9 cellular contexts compared by ENCODE assay signal in genomic region chr18:48997985-48998831, GRCh38. TPM values are rescaled to one million over a fixed set of nuclear protein-coding genes. Genes with fewer than 3 reads are reported as not detected.
A peak's percentile ranks its signal among the peaks of the same experiment; 100 is the strongest.
DNase-seq lines count a peak whose midpoint lies in the region; ATAC-seq and TF ChIP-seq lines count a peak whose summit lies in the region.
"Had no signal": no experiment of that assay in that cellular context is flagged by ENCODE, and none has a peak within 500 bp of the region (broad histone marks: within the 10 kb centered on the region; RNA-seq: fewer than 3 reads in every experiment).

No MANE protein-coding gene starts in this region.

- 73 to 80% methylated on average over 17 of the region's 17 CpGs for WGBS in sigmoid colon, 2 donors

- peaks cover 0 to 46% (median 42%) of the 10 kb centered on the region in 4 donors for H3K4me1 ChIP-seq in sigmoid colon
- H3K4me1 ChIP-seq in BE2C: no peaks in the 10 kb centered on the region; the same call in 1 of the 2 replicates

- H3K27ac ChIP-seq in sigmoid colon: peak overlapping the region; percentile 20 to 75 (median 52)
- H3K27ac ChIP-seq: 22Rv1 had no signal

- no peak for TF ChIP-seq POLR2A in sigmoid colon (IDR thresholded peaks at IDR 0.05)

- no peak overlapping the region for H3K4me3 ChIP-seq in sigmoid colon
- no peak overlapping the region for H3K4me3 ChIP-seq in BE2C (ENCODE audit: low read depth, low read length)

- H3K36me3 ChIP-seq in sigmoid colon: no peaks in the 10 kb centered on the region
- H3K36me3 ChIP-seq in BE2C: no peaks in the 10 kb centered on the region

- H3K9me3 ChIP-seq in sigmoid colon: no peaks in the 10 kb centered on the region
- H3K9me3 ChIP-seq in BE2C: no peaks in the 10 kb centered on the region

- no peaks in the 10 kb centered on the region for H3K27me3 ChIP-seq in sigmoid colon
- no peaks in the 10 kb centered on the region for H3K27me3 ChIP-seq in BE2C

- intact Hi-C loops in Right ventricle myocardium superior (cut with DNase I) (no loop called here), sigmoid colon (cut with DNase I) (no loop called here)

- no peak for TF ChIP-seq EP300 in sigmoid colon (IDR thresholded peaks at IDR 0.05)

- peak; percentile 47 for DNase-seq in DMS 273 (lab: John Stamatoyannopoulos, UW; ENCODE audit: unreplicated experiment)
- DNase-seq in DMS 273 treated with DMSO at 0.1 percent for 48 hours (lab: John Stamatoyannopoulos, UW): no peak
- DNase-seq in SW 1271 (lab: John Stamatoyannopoulos, UW): peak; percentile 86 to 91
- DNase-seq in Right ventricle myocardium superior: peak; percentile 75
- DNase-seq in sigmoid colon: peak; percentile 82
- no peak for DNase-seq in BE2C
- no peak for DNase-seq in NCI-H2171 treated with DMSO at 0.1 percent for 48 hours (lab: John Stamatoyannopoulos, UW)
- DNase-seq in AML-193 (lab: John Stamatoyannopoulos, UW): no peak

- ATAC-seq in Right ventricle myocardium superior (ENCODE audit: poor library complexity): peak; percentile 79

- TF ChIP-seq CTCF in sigmoid colon (IDR thresholded peaks at IDR 0.05) (no peak), BE2C (IDR thresholded peaks at IDR 0.05; ENCODE audit: low read depth, low read length) (no peak)

RNA-seq across cellular contexts. Expression of gene SMAD7, which starts 47.4 kb away (rescaled TPM):
- total RNA-seq in Right ventricle myocardium superior (14.0 TPM), sigmoid colon (10 to 100 TPM; 13.2 to 29.1 (median 21.5) TPM)
- polyA plus RNA-seq in sigmoid colon: 10 to 100 TPM; 16.8 to 19.0 (median 18.3) TPM
- polyA plus RNA-seq in BE2C (2012; ENCODE audit: insufficient read depth, insufficient read length, low read depth): 13.7 TPM

Comparison
In these comparisons a context has a peak if more than half of its experiments do, and no peak if none do; other contexts are left out.
1. DNase-seq: peak in DMS 273 (single experiment), SW 1271 (2 of 2), Right ventricle myocardium superior (single experiment) and sigmoid colon (single experiment); none in DMS 273 treated with DMSO at 0.1 percent for 48 hours (single experiment), BE2C (single experiment), NCI-H2171 treated with DMSO at 0.1 percent for 48 hours (single experiment) and AML-193 (0 of 2).